1 cellular context compared by ENCODE assay signal in the genomic region with DNA sequence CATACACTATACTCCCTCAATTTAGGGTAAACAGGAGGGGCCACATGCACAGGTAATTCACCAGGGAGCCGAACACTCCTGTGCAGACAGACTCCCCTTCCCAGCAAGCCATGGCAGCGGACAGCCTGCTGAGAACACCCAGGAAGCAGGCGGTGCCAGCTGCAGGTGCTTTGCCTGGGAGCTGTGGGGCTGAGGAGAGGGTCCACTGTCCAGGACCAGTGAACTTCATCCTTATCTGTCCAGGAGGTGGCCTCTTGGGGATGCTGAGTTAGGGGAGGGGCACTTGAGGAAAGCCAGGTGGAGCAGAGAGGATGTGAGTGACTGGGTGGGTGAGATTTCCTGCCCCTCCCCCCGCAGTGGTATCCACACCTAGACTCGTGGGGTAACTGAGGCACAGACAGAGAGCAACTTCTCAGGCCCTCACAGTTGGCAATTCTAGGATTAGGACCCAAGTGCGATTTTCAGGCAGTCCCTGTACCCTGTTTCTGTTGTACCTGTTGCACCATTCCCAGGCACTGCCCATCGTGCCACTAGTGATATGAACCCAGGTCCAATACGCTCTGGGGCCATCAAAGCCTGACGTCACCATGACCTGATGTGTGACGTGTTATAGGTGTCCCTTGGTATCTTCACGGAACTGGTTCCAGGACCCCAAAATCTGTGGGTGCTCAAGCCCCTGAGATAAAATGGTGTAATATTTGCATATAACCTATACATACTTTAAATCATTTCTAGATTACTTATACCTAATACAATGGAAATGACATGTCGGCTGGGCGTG.
TF ChIP-seq lines count a peak whose summit lies in the region.

No MANE protein-coding gene starts in this region.

TF ChIP-seq in SK-N-SH, 30 proteins besides CTCF, POLR2A, EP300 and RAD21 (continued from another document):
- TF ChIP-seq, protein P1, sequence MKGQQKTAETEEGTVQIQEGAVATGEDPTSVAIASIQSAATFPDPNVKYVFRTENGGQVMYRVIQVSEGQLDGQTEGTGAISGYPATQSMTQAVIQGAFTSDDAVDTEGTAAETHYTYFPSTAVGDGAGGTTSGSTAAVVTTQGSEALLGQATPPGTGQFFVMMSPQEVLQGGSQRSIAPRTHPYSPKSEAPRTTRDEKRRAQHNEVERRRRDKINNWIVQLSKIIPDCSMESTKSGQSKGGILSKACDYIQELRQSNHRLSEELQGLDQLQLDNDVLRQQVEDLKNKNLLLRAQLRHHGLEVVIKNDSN (IDR thresholded peaks at IDR 0.05; ENCODE audit: borderline replicate concordance, low read depth) = no peak
